ENCODE assay signal across 8 cellular contexts in the genomic region with DNA sequence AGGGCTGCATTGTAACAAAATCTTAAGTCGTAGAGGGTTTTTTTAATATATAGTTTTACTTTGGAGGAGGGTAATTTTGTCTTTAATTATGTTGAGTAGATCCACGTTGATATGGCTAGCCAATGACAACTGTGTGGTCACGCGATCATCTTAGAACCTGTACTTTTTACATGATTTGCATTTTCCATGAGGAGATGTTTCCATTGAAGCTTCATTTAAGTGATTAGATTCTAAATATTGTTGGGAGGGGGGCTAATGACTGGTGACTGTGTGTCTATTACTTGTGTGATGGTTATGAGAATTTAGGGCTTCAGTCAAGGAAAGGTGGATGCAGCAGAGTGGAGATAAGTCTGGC. TPM values are rescaled to one million over a fixed set of nuclear protein-coding genes. Genes with fewer than 3 reads are reported as not detected.
DNase-seq lines count a peak whose midpoint lies in the region; TF ChIP-seq lines count a peak whose summit lies in the region.
"Not testable (repeated sequence)": the region's sequence is repeated elsewhere in the genome, so short reads cannot be mapped to it uniquely, and the experiment has no call there.

No MANE protein-coding gene starts in this region.

- not testable (repeated sequence) for DNase-seq in Jurkat, Clone E6-1 (ENCODE audit: low read depth, low spot score); T-helper 2 cell treated with Interferon-gamma antibody and Interleukin-4, amounts not matched to agents 5 μg/mL and 100 μg/mL, for 36 hours (ENCODE audit: low spot score); astrocyte of the cerebellum (ENCODE audit: low read depth); ovary; tibial nerve (ENCODE audit: low spot score in 2 of 2)

- not testable (repeated sequence) for TF ChIP-seq POLR2A in ovary (IDR thresholded peaks at IDR 0.05); tibial nerve (IDR thresholded peaks at IDR 0.05)

- not testable (repeated sequence) for TF ChIP-seq CTCF in astrocyte of the cerebellum (IDR thresholded peaks at IDR 0.05; ENCODE audit: low read depth, low read length, missing control alignments); liver (IDR thresholded peaks at IDR 0.05; ENCODE audit: low read depth, low read length, missing input control); ovary (IDR thresholded peaks at IDR 0.05); tibial nerve (IDR thresholded peaks at IDR 0.05)

- not testable (repeated sequence) for H3K27me3 Mint-ChIP-seq in T-helper 2 cell treated with Interferon-gamma antibody and Interleukin-4, amounts not matched to agents 5 μg/mL and 100 μg/mL, for 36 hours (ENCODE audit: low read depth)

- TF ChIP-seq RAD21 in liver (IDR thresholded peaks at IDR 0.05): not testable (repeated sequence)

- not testable (repeated sequence) for TF ChIP-seq EP300 in ovary (IDR thresholded peaks at IDR 0.05); tibial nerve (IDR thresholded peaks at IDR 0.05)

- 3% methylated on average over 4 of the region's 4 CpGs for WGBS in esophagus, 2 donors
- 9% methylated on average over 4 of the region's 4 CpGs for WGBS in liver
- 3 to 4% (median 3%) methylated on average over 4 of the region's 4 CpGs for WGBS in ovary, 3 donors
- WGBS in tibial nerve, 2 donors: 5 to 13% methylated on average over 4 of the region's 4 CpGs

- H3K27me3 ChIP-seq in esophagus (ENCODE audit: control insufficient read depth in 1 of 2, insufficient read depth in 2 of 2, low read length in 2 of 2); liver (ENCODE audit: control insufficient read depth in 4 of 4, insufficient read depth in 4 of 4, low read length in 3 of 4); ovary; tibial nerve: not testable (repeated sequence)

- not testable (repeated sequence) for H3K9me3 ChIP-seq in ES-I3 (ENCODE audit: control insufficient read depth, insufficient read depth, low read length); esophagus (ENCODE audit: control insufficient read depth in 2 of 2, insufficient read depth in 1 of 2, low read depth in 1 of 2, low read length in 1 of 2); liver (ENCODE audit: control insufficient read depth in 4 of 4, low read length in 3 of 4); ovary; tibial nerve

- H3K4me3 Mint-ChIP-seq in T-helper 2 cell treated with Interferon-gamma antibody and Interleukin-4, amounts not matched to agents 5 μg/mL and 100 μg/mL, for 36 hours: peak overlapping the region; percentile 94

- not testable (repeated sequence) for H3K9me3 Mint-ChIP-seq in T-helper 2 cell treated with Interferon-gamma antibody and Interleukin-4, amounts not matched to agents 5 μg/mL and 100 μg/mL, for 36 hours

- peaks cover 13% of the 10 kb centered on the region for H3K4me1 Mint-ChIP-seq in T-helper 2 cell treated with Interferon-gamma antibody and Interleukin-4, amounts not matched to agents 5 μg/mL and 100 μg/mL, for 36 hours (ENCODE audit: low read depth)

- H3K36me3 ChIP-seq in ES-I3 (ENCODE audit: insufficient read depth, low read length); esophagus (ENCODE audit: control insufficient read depth in 2 of 2, insufficient read depth in 2 of 2, low read length in 1 of 2); ovary: not testable (repeated sequence)
- H3K36me3 ChIP-seq in liver (ENCODE audit: control insufficient read depth in 4 of 4, insufficient read depth in 3 of 4, low read depth in 1 of 4, low read length in 3 of 4): peaks cover 0 to 12% (median 3%) of the 10 kb centered on the region in 4 donors
- H3K36me3 ChIP-seq in tibial nerve: peaks cover 0 to 32% (median 0%) of the 10 kb centered on the region in 3 donors

- in situ Hi-C loops in astrocyte of the cerebellum (cut with HindIII; ENCODE audit: low sequenced_read_pairs): not testable (repeated sequence)

- H3K4me1 ChIP-seq in ES-I3 (ENCODE audit: insufficient read depth, low read length); esophagus (ENCODE audit: control insufficient read depth in 2 of 2, insufficient read depth in 2 of 2, low read length in 1 of 2); ovary (ENCODE audit: insufficient read depth): not testable (repeated sequence)
- H3K4me1 ChIP-seq in liver (ENCODE audit: control insufficient read depth in 4 of 4, insufficient read depth in 4 of 4, low read length in 3 of 4): peaks cover 2 to 10% (median 7%) of the 10 kb centered on the region in 4 donors
- peaks cover 0 to 30% (median 3%) of the 10 kb centered on the region in 4 donors for H3K4me1 ChIP-seq in tibial nerve

- H3K4me3 ChIP-seq in Jurkat, Clone E6-1 (ENCODE audit: low read length): peak overlapping the region; percentile 79
- peak overlapping the region; percentile 75 for H3K4me3 ChIP-seq in astrocyte of the cerebellum (ENCODE audit: low read depth, low read length)
- H3K4me3 ChIP-seq in esophagus (ENCODE audit: low read depth in 1 of 2, low read length in 2 of 2): peak overlapping the region; percentile 62 to 82
- H3K4me3 ChIP-seq in liver (ENCODE audit: low read depth in 1 of 3, low read length in 3 of 3): peak overlapping the region; percentile 58 to 77 (median 73)
- peak overlapping the region; percentile 78 for H3K4me3 ChIP-seq in ovary
- peak overlapping the region; percentile 69 to 93 (median 78) for H3K4me3 ChIP-seq in tibial nerve

- intact Hi-C loops in ovary (cut with DNase I): loop anchor here in 2 of 4 donors (5.0 to 10.0 kb wide), 2 partner anchors 405 to 407 kb away; no protein-coding TSS in a partner anchor

- H3K27ac Mint-ChIP-seq in T-helper 2 cell treated with Interferon-gamma antibody and Interleukin-4, amounts not matched to agents 5 μg/mL and 100 μg/mL, for 36 hours: peak overlapping the region; percentile 99

- H3K27ac ChIP-seq in esophagus (ENCODE audit: low read depth in 2 of 2, low read length in 1 of 2) (peak overlapping the region; percentile 75 to 84), tibial nerve (peak overlapping the region in 2 of 4 donors; percentile 74 to 84)
- not testable (repeated sequence) for H3K27ac ChIP-seq in liver (ENCODE audit: low read depth in 1 of 2, low read length in 2 of 2); ovary

- H3K9ac ChIP-seq in ES-I3 (ENCODE audit: low read depth, low read length) (peak overlapping the region; percentile 63; the same call in 1 of the 2 replicates), liver (ENCODE audit: low read depth in 1 of 2, low read length in 2 of 2) (peak overlapping the region; percentile 25 to 42)

- peaks cover 21% of the 10 kb centered on the region for H3K36me3 Mint-ChIP-seq in T-helper 2 cell treated with Interferon-gamma antibody and Interleukin-4, amounts not matched to agents 5 μg/mL and 100 μg/mL, for 36 hours (ENCODE audit: low read depth)

RNA-seq across cellular contexts. Expression of a gene that starts 0.8 kb away (rescaled TPM):
- polyA plus RNA-seq in Jurkat, Clone E6-1 (2012; ENCODE audit: insufficient read depth, insufficient read length): 27.0 TPM
- polyA plus RNA-seq in esophagus (10 to 100 TPM in 1 of 2 donors, 1 to 10 TPM in 1; 8.2 to 10.5 TPM), liver (1 to 10 TPM; 6.8 to 8.3 TPM), ovary (10 to 100 TPM in 1 of 2 donors, 1 to 10 TPM in 1; 9.5 to 23.4 TPM)
- total RNA-seq in liver (10 to 100 TPM; 15.8 to 20.7 TPM), ovary (10 to 100 TPM; 11.3 to 31.3 (median 20.3) TPM), tibial nerve (10 to 100 TPM; 21.6 to 27.9 (median 24.1) TPM)

RNA-seq across cellular contexts. Expression of a gene that starts 21.6 kb away (rescaled TPM):
- polyA plus RNA-seq in Jurkat, Clone E6-1 (2012; ENCODE audit: insufficient read depth, insufficient read length): 27.8 TPM
- polyA plus RNA-seq in esophagus: 100 to 1,000 TPM in 1 of 2 donors, 10 to 100 TPM in 1; 82.5 to 333 TPM
- total RNA-seq in liver: 1 to 10 TPM; 5.2 to 5.6 TPM
- polyA plus RNA-seq in liver: 1 to 10 TPM; 3.9 to 5.1 TPM
- total RNA-seq in ovary: 10 to 100 TPM; 10.2 to 69.7 (median 32.9) TPM
- polyA plus RNA-seq in ovary: 10 to 100 TPM; 18.7 to 39.0 TPM
- total RNA-seq in tibial nerve: 10 to 100 TPM; 32.4 to 64.2 (median 38.3) TPM
